In genomic region chr19:36142046-36142445, GRCh38 we compare ENCODE assay signal across 15 cellular contexts. TPM values are rescaled to one million over a fixed set of nuclear protein-coding genes. Genes with fewer than 3 reads are reported as not detected.
A peak's percentile ranks its signal among the peaks of the same experiment; 100 is the strongest.
DNase-seq lines count a peak whose midpoint lies in the region; ATAC-seq, FAIRE-seq and TF ChIP-seq lines count a peak whose summit lies in the region.
"Had no signal": no experiment of that assay in that cellular context is flagged by ENCODE, and none has a peak within 500 bp of the region (broad histone marks: within the 10 kb centered on the region; RNA-seq: fewer than 3 reads in every experiment).

No MANE protein-coding gene starts in this region.

- H3K36me3 Mint-ChIP-seq in activated naive CD4-positive, alpha-beta T cell treated with anti-CD3 and anti-CD28 coated beads, Interleukin-2, amount 50 U/mL, for 72 hours = peaks cover 31 to 35% of the 10 kb centered on the region in 2 donors
- peaks cover 38% of the 10 kb centered on the region for H3K36me3 Mint-ChIP-seq in activated naive CD4-positive, alpha-beta T cell treated with anti-CD3 and anti-CD28 coated beads, Interleukin-2, amount 10 ng/mL, durations not matched to agents 7 days and 5 days
- peaks cover 27% of the 10 kb centered on the region for H3K36me3 Mint-ChIP-seq in activated naive CD8-positive, alpha-beta T cell treated with anti-CD3 and anti-CD28 coated beads, Interleukin-2, amount 10 ng/mL, durations not matched to agents 7 days and 5 days

- H3K9me3 Mint-ChIP-seq in activated naive CD4-positive, alpha-beta T cell treated with anti-CD3 and anti-CD28 coated beads, Interleukin-2, amount 50 U/mL, for 72 hours = peaks cover 4 to 5% of the 10 kb centered on the region in 2 donors
- H3K9me3 Mint-ChIP-seq in activated naive CD4-positive, alpha-beta T cell treated with anti-CD3 and anti-CD28 coated beads, Interleukin-2, amount 10 ng/mL, durations not matched to agents 7 days and 5 days = peaks cover 3% of the 10 kb centered on the region
- H3K9me3 Mint-ChIP-seq in activated naive CD8-positive, alpha-beta T cell treated with anti-CD3 and anti-CD28 coated beads, Interleukin-2, amount 10 ng/mL, durations not matched to agents 7 days and 5 days = no peaks in the 10 kb centered on the region

- H3K4me3 ChIP-seq in keratinocyte (ENCODE audit: control insufficient read depth in 2 of 3, extremely low read depth in 1 of 3, insufficient read depth in 2 of 3, low read depth in 1 of 3, low read length in 3 of 3) (no peak overlapping the region), subcutaneous abdominal adipose tissue (ENCODE audit: low read depth in 1 of 5, low read length in 5 of 5) (no peak overlapping the region)

- H3K4me1 Mint-ChIP-seq in activated naive CD4-positive, alpha-beta T cell treated with anti-CD3 and anti-CD28 coated beads, Interleukin-2, amount 10 ng/mL, durations not matched to agents 7 days and 5 days = peaks cover 29% of the 10 kb centered on the region
- H3K4me1 Mint-ChIP-seq in activated naive CD8-positive, alpha-beta T cell treated with anti-CD3 and anti-CD28 coated beads, Interleukin-2, amount 10 ng/mL, durations not matched to agents 7 days and 5 days = peaks cover 16% of the 10 kb centered on the region

- CTCF ChIA-PET in activated naive CD4-positive, alpha-beta T cell treated with anti-CD3 and anti-CD28 coated beads, Interleukin-2, amount 10 ng/mL, durations not matched to agents 7 days and 5 days (lab: Charles Lee) = no interaction called here

- no peak for DNase-seq in activated naive CD4-positive, alpha-beta T cell treated with anti-CD3 and anti-CD28 coated beads, Interleukin-2, amount 50 U/mL, for 72 hours (ENCODE audit: low spot score in 2 of 2)
- DNase-seq in activated naive CD4-positive, alpha-beta T cell treated with anti-CD3 and anti-CD28 coated beads, Interleukin-2, amount 10 ng/mL, durations not matched to agents 7 days and 5 days = no peak
- no peak for DNase-seq in activated naive CD8-positive, alpha-beta T cell treated with anti-CD3 and anti-CD28 coated beads, Interleukin-2, amount 10 ng/mL, durations not matched to agents 7 days and 5 days
- DNase-seq in keratinocyte (ENCODE audit: low read depth, low spot score) (no peak), NCI-H1694 treated with DMSO at 0.1 percent for 48 hours (lab: John Stamatoyannopoulos, UW) (no peak), SK-N-DZ (ENCODE audit: low spot score) (no peak), posterior vena cava (ENCODE audit: low spot score) (no peak)
- DNase-seq: activated CD4-positive, alpha-beta T cell treated with anti-CD3 and anti-CD28 coated beads, Interleukin-2, amount 50 U/mL, for 1 hour; AML-193; NCI-H446; stimulated activated naive CD8-positive, alpha-beta T cell treated with anti-CD3 and anti-CD28 coated beads, Interleukin-15, Interleukin-2, amounts not matched to agents 100 U/mL and 50 U/mL, for 24 hours had no signal

- peak overlapping the region; percentile 89 for H3K4me2 ChIP-seq in keratinocyte (ENCODE audit: control insufficient read depth, extremely low read depth, insufficient read depth, low read depth, low read length)

- H3K9me3 ChIP-seq in keratinocyte (ENCODE audit: control insufficient read depth, low read depth, low read length) (no peaks in the 10 kb centered on the region), subcutaneous abdominal adipose tissue (ENCODE audit: control insufficient read depth in 5 of 5, low read length in 5 of 5) (no peaks in the 10 kb centered on the region)

- dilution Hi-C loops in keratinocyte (cut with MboI; ENCODE audit: extremely low pct_ligation_motif_present, low sequenced_read_pairs) = no loop called here

- FAIRE-seq in keratinocyte (lab: Jason Lieb, UNC) = no peak
- FAIRE-seq: H54 had no signal

- H3K36me3 ChIP-seq in keratinocyte (ENCODE audit: control insufficient read depth in 2 of 2, extremely low read depth in 1 of 2, insufficient read depth in 2 of 2, low read length in 2 of 2) (peaks cover 29 to 37% of the 10 kb centered on the region in 2 experiments), subcutaneous abdominal adipose tissue (ENCODE audit: control insufficient read depth in 5 of 5, insufficient read depth in 5 of 5, low read length in 5 of 5) (peaks cover 4 to 45% (median 43%) of the 10 kb centered on the region in 5 donors)

- no peaks in the 10 kb centered on the region for H3K27me3 Mint-ChIP-seq in activated naive CD4-positive, alpha-beta T cell treated with anti-CD3 and anti-CD28 coated beads, Interleukin-2, amount 10 ng/mL, durations not matched to agents 7 days and 5 days
- H3K27me3 Mint-ChIP-seq in activated naive CD8-positive, alpha-beta T cell treated with anti-CD3 and anti-CD28 coated beads, Interleukin-2, amount 10 ng/mL, durations not matched to agents 7 days and 5 days = no peaks in the 10 kb centered on the region

- H3K9ac ChIP-seq in keratinocyte (ENCODE audit: control insufficient read depth, extremely low read depth, insufficient read depth, low read length) (no peak overlapping the region), subcutaneous abdominal adipose tissue (ENCODE audit: low read length in 5 of 5) (no peak overlapping the region)

- H2AFZ ChIP-seq in keratinocyte (ENCODE audit: control insufficient read depth, low read length) = no peak overlapping the region

- no peak for TF ChIP-seq CTCF in keratinocyte (optimal IDR thresholded peaks at IDR 0.05 in 1 of 3, IDR thresholded peaks at IDR 0.05 in 1 of 3, conservative IDR thresholded peaks at IDR 0.05 in 1 of 3; ENCODE audit: extremely low read depth in 1 of 3, insufficient read depth in 2 of 3, low read length in 3 of 3)

- intact Hi-C loops in posterior vena cava (cut with DNase I) = no loop called here

- POLR2A ChIA-PET in activated naive CD8-positive, alpha-beta T cell treated with anti-CD3 and anti-CD28 coated beads, Interleukin-2, amount 10 ng/mL, durations not matched to agents 7 days and 5 days (lab: Charles Lee) = no interaction called here

- ATAC-seq in activated naive CD4-positive, alpha-beta T cell treated with anti-CD3 and anti-CD28 coated beads, Interleukin-2, amount 50 U/mL, for 72 hours = no peak
- no peak for ATAC-seq in activated naive CD8-positive, alpha-beta T cell treated with anti-CD3 and anti-CD28 coated beads, Interleukin-2, amount 10 ng/mL, durations not matched to agents 7 days and 5 days (ENCODE audit: low read depth)
- ATAC-seq: stimulated activated naive CD8-positive, alpha-beta T cell treated with anti-CD3 and anti-CD28 coated beads, Interleukin-15, Interleukin-2, amounts not matched to agents 100 U/mL and 50 U/mL, for 24 hours had no signal

- no peak overlapping the region for H3K4me3 Mint-ChIP-seq in activated naive CD4-positive, alpha-beta T cell treated with anti-CD3 and anti-CD28 coated beads, Interleukin-2, amount 10 ng/mL, durations not matched to agents 7 days and 5 days
- peak overlapping the region; percentile 84 for H3K4me3 Mint-ChIP-seq in activated naive CD8-positive, alpha-beta T cell treated with anti-CD3 and anti-CD28 coated beads, Interleukin-2, amount 10 ng/mL, durations not matched to agents 7 days and 5 days

- H3K4me1 ChIP-seq in keratinocyte (ENCODE audit: control insufficient read depth, extremely low read depth, insufficient read depth, low read length) (peaks cover 15% of the 10 kb centered on the region), subcutaneous abdominal adipose tissue (ENCODE audit: control insufficient read depth in 5 of 5, insufficient read depth in 5 of 5, low read length in 5 of 5) (peaks cover 0 to 22% (median 17%) of the 10 kb centered on the region in 5 donors)

- H3K27ac ChIP-seq in keratinocyte (ENCODE audit: control insufficient read depth, insufficient read depth, low read length) (no peak overlapping the region), subcutaneous abdominal adipose tissue (ENCODE audit: low read depth, low read length) (peak overlapping the region; percentile 57)

- peak overlapping the region; percentile 95 for H3K27ac Mint-ChIP-seq in activated naive CD4-positive, alpha-beta T cell treated with anti-CD3 and anti-CD28 coated beads, Interleukin-2, amount 50 U/mL, for 72 hours
- no peak overlapping the region for H3K27ac Mint-ChIP-seq in activated naive CD4-positive, alpha-beta T cell treated with anti-CD3 and anti-CD28 coated beads, Interleukin-2, amount 10 ng/mL, durations not matched to agents 7 days and 5 days
- H3K27ac Mint-ChIP-seq in activated naive CD8-positive, alpha-beta T cell treated with anti-CD3 and anti-CD28 coated beads, Interleukin-2, amount 10 ng/mL, durations not matched to agents 7 days and 5 days = peak overlapping the region; percentile 57

- H3K27me3 ChIP-seq in keratinocyte (ENCODE audit: control insufficient read depth, extremely low read depth, insufficient read depth, low read length) (no peaks in the 10 kb centered on the region), subcutaneous abdominal adipose tissue (ENCODE audit: control insufficient read depth in 5 of 5, insufficient read depth in 4 of 5, low read length in 5 of 5) (no peaks in the 10 kb centered on the region)

- H3K9me1 ChIP-seq in keratinocyte (ENCODE audit: control insufficient read depth, extremely low read depth, insufficient read depth, low read length) = peaks cover 2% of the 10 kb centered on the region

- H3K79me2 ChIP-seq in keratinocyte (ENCODE audit: control insufficient read depth, insufficient read depth, low read length) = peaks cover 22% of the 10 kb centered on the region

- peaks cover 8% of the 10 kb centered on the region for H4K20me1 ChIP-seq in keratinocyte (ENCODE audit: control insufficient read depth, extremely low read depth, insufficient read depth, low read length)

RNA-seq across cellular contexts. Expression of gene CAPNS1, which starts 2.2 kb away (rescaled TPM):
- total RNA-seq in activated naive CD4-positive, alpha-beta T cell treated with anti-CD3 and anti-CD28 coated beads, Interleukin-2, amount 50 U/mL, for 72 hours = 100 to 1,000 TPM; 234 to 377 TPM
- total RNA-seq in activated naive CD8-positive, alpha-beta T cell treated with anti-CD3 and anti-CD28 coated beads, Interleukin-2, amount 10 ng/mL, durations not matched to agents 7 days and 5 days = 100 to 1,000 TPM; 400 to 405 TPM
- 778 to 884 TPM (median 832 TPM) in 3 replicates for polyA plus RNA-seq in keratinocyte
- 277 TPM for polyA plus RNA-seq in keratinocyte (2011; ENCODE audit: low read depth)
- 503 and 570 TPM in 2 replicates for polyA plus RNA-seq in keratinocyte (2011; cell fraction: cytosol; rRNA removed)
- polyA plus RNA-seq in keratinocyte (2011; cell fraction: nucleus; rRNA removed) = 320 and 355 TPM in 2 replicates
- polyA plus RNA-seq in keratinocyte (2012; ENCODE audit: low replicate concordance) = 573 and 1,064 TPM in 2 replicates
- 875 to 1,429 TPM (median 940 TPM) in 3 replicates for polyA minus RNA-seq in keratinocyte
- 664 TPM for polyA minus RNA-seq in keratinocyte (2011; cell fraction: cytosol; rRNA and poly(A)+ RNA removed)
- polyA minus RNA-seq in keratinocyte (2011; cell fraction: nucleus; rRNA and poly(A)+ RNA removed) = 173 and 211 TPM in 2 replicates
- 156 and 192 TPM in 2 replicates for polyA plus RNA-seq in SK-N-DZ (2014; cell fraction: cytosol; rRNA removed)
- 46.4 and 72.4 TPM in 2 replicates for polyA plus RNA-seq in SK-N-DZ (2014; cell fraction: nucleus; rRNA removed)
- 100 to 1,000 TPM; 586 to 597 TPM for total RNA-seq in posterior vena cava

RNA-seq across cellular contexts. Expression of gene COX7A1, which starts 10.2 kb away (rescaled TPM):
- not detected for total RNA-seq in activated naive CD4-positive, alpha-beta T cell treated with anti-CD3 and anti-CD28 coated beads, Interleukin-2, amount 50 U/mL, for 72 hours
- not detected for total RNA-seq in activated naive CD8-positive, alpha-beta T cell treated with anti-CD3 and anti-CD28 coated beads, Interleukin-2, amount 10 ng/mL, durations not matched to agents 7 days and 5 days
- polyA plus RNA-seq in keratinocyte = 1.6 to 7.1 TPM (median 2.6 TPM) in 3 replicates
- polyA plus RNA-seq in keratinocyte (2011; ENCODE audit: low read depth) = 3.0 TPM
- 3.3 and 49.1 TPM in 2 replicates for polyA plus RNA-seq in keratinocyte (2011; cell fraction: cytosol; rRNA removed)
- 0.53 and 1.0 TPM in 2 replicates for polyA plus RNA-seq in keratinocyte (2011; cell fraction: nucleus; rRNA removed)
- polyA plus RNA-seq in keratinocyte (2012; ENCODE audit: low replicate concordance) = 6.5 and 34.7 TPM in 2 replicates
- 0.79 to 2.8 TPM (median 1.8 TPM) in 3 replicates for polyA minus RNA-seq in keratinocyte
- polyA minus RNA-seq in keratinocyte (2011; cell fraction: cytosol; rRNA and poly(A)+ RNA removed) = 3.6 TPM
- not detected in 2 replicates for polyA minus RNA-seq in keratinocyte (2011; cell fraction: nucleus; rRNA and poly(A)+ RNA removed)
- polyA plus RNA-seq in SK-N-DZ (2014; cell fraction: cytosol; rRNA removed) = not detected in 2 replicates
- polyA plus RNA-seq in SK-N-DZ (2014; cell fraction: nucleus; rRNA removed) = not detected in 2 replicates
- 100 to 1,000 TPM; 232 to 242 TPM for total RNA-seq in posterior vena cava
- total RNA-seq: SK-MEL-5 had no signal

RNA-seq across cellular contexts. Expression of gene TBCB, which starts 26.8 kb away (rescaled TPM):
- total RNA-seq in activated naive CD4-positive, alpha-beta T cell treated with anti-CD3 and anti-CD28 coated beads, Interleukin-2, amount 50 U/mL, for 72 hours = 100 to 1,000 TPM in 1 of 2 donors, 10 to 100 TPM in 1; 94.4 to 107 TPM
- total RNA-seq in activated naive CD8-positive, alpha-beta T cell treated with anti-CD3 and anti-CD28 coated beads, Interleukin-2, amount 10 ng/mL, durations not matched to agents 7 days and 5 days = 100 to 1,000 TPM; 150 to 152 TPM
- polyA plus RNA-seq in keratinocyte = 179 to 193 TPM (median 183 TPM) in 3 replicates
- 27.1 TPM for polyA plus RNA-seq in keratinocyte (2011; ENCODE audit: low read depth)
- 189 and 218 TPM in 2 replicates for polyA plus RNA-seq in keratinocyte (2011; cell fraction: cytosol; rRNA removed)
- 129 and 137 TPM in 2 replicates for polyA plus RNA-seq in keratinocyte (2011; cell fraction: nucleus; rRNA removed)
- 150 and 230 TPM in 2 replicates for polyA plus RNA-seq in keratinocyte (2012; ENCODE audit: low replicate concordance)
- polyA minus RNA-seq in keratinocyte = 111 to 205 TPM (median 156 TPM) in 3 replicates
- 167 TPM for polyA minus RNA-seq in keratinocyte (2011; cell fraction: cytosol; rRNA and poly(A)+ RNA removed)
- 27.0 and 37.3 TPM in 2 replicates for polyA minus RNA-seq in keratinocyte (2011; cell fraction: nucleus; rRNA and poly(A)+ RNA removed)
- 281 and 357 TPM in 2 replicates for polyA plus RNA-seq in SK-N-DZ (2014; cell fraction: cytosol; rRNA removed)
- polyA plus RNA-seq in SK-N-DZ (2014; cell fraction: nucleus; rRNA removed) = 171 and 185 TPM in 2 replicates
- total RNA-seq in posterior vena cava = 100 to 1,000 TPM; 133 to 141 TPM

RNA-seq across cellular contexts. Expression of gene POLR2I, which starts 27.4 kb away (rescaled TPM):
- total RNA-seq in activated naive CD4-positive, alpha-beta T cell treated with anti-CD3 and anti-CD28 coated beads, Interleukin-2, amount 50 U/mL, for 72 hours = 10 to 100 TPM; 39.1 to 66.3 TPM
- total RNA-seq in activated naive CD8-positive, alpha-beta T cell treated with anti-CD3 and anti-CD28 coated beads, Interleukin-2, amount 10 ng/mL, durations not matched to agents 7 days and 5 days = 10 to 100 TPM; 46.1 to 49.8 TPM
- 31.3 to 63.2 TPM (median 34.3 TPM) in 3 replicates for polyA plus RNA-seq in keratinocyte
- polyA plus RNA-seq in keratinocyte (2011; ENCODE audit: low read depth) = 70.3 TPM
- 43.2 and 86.9 TPM in 2 replicates for polyA plus RNA-seq in keratinocyte (2011; cell fraction: cytosol; rRNA removed)
- polyA plus RNA-seq in keratinocyte (2011; cell fraction: nucleus; rRNA removed) = 12.1 and 14.1 TPM in 2 replicates
- polyA plus RNA-seq in keratinocyte (2012; ENCODE audit: low replicate concordance) = 130 and 164 TPM in 2 replicates
- polyA minus RNA-seq in keratinocyte = 90.8 to 122 TPM (median 105 TPM) in 3 replicates
- polyA minus RNA-seq in keratinocyte (2011; cell fraction: cytosol; rRNA and poly(A)+ RNA removed) = 149 TPM
- 15.4 and 17.1 TPM in 2 replicates for polyA minus RNA-seq in keratinocyte (2011; cell fraction: nucleus; rRNA and poly(A)+ RNA removed)
- polyA plus RNA-seq in SK-N-DZ (2014; cell fraction: cytosol; rRNA removed) = 99.7 and 132 TPM in 2 replicates
- polyA plus RNA-seq in SK-N-DZ (2014; cell fraction: nucleus; rRNA removed) = 56.2 and 91.9 TPM in 2 replicates
- total RNA-seq in posterior vena cava = 10 to 100 TPM; 43.9 to 47.6 TPM

RNA-seq across cellular contexts. Expression of gene OVOL3, which starts 31.1 kb away (rescaled TPM):
- total RNA-seq in activated naive CD4-positive, alpha-beta T cell treated with anti-CD3 and anti-CD28 coated beads, Interleukin-2, amount 50 U/mL, for 72 hours = not detected
- total RNA-seq in activated naive CD8-positive, alpha-beta T cell treated with anti-CD3 and anti-CD28 coated beads, Interleukin-2, amount 10 ng/mL, durations not matched to agents 7 days and 5 days = not detected
- not detected in 3 replicates for polyA plus RNA-seq in keratinocyte
- not detected for polyA plus RNA-seq in keratinocyte (2011; ENCODE audit: low read depth)
- not detected in 2 replicates for polyA plus RNA-seq in keratinocyte (2011; cell fraction: cytosol; rRNA removed)
- not detected in 2 replicates for polyA plus RNA-seq in keratinocyte (2011; cell fraction: nucleus; rRNA removed)
- not detected in 2 replicates for polyA plus RNA-seq in keratinocyte (2012; ENCODE audit: low replicate concordance)
- not detected in 3 replicates for polyA minus RNA-seq in keratinocyte
- polyA minus RNA-seq in keratinocyte (2011; cell fraction: cytosol; rRNA and poly(A)+ RNA removed) = not detected
- not detected in 2 replicates for polyA minus RNA-seq in keratinocyte (2011; cell fraction: nucleus; rRNA and poly(A)+ RNA removed)
- polyA plus RNA-seq in SK-N-DZ (2014; cell fraction: cytosol; rRNA removed) = 0.30 TPM in 1 of 2 replicates, not detected in the other
- 0.71 TPM in 1 of 2 replicates, not detected in the other for polyA plus RNA-seq in SK-N-DZ (2014; cell fraction: nucleus; rRNA removed)
- not detected for total RNA-seq in posterior vena cava
- total RNA-seq: SK-MEL-5 had no signal
- polyA plus RNA-seq: adipose tissue had no signal

Comparison
In these comparisons a context has a peak if more than half of its experiments do, and no peak if none do; other contexts are left out.
1. RNA of gene COX7A1, which starts 10.2 kb away (total RNA-seq): 232 to 242 TPM in posterior vena cava; not detected in activated naive CD4-positive, alpha-beta T cell treated with anti-CD3 and anti-CD28 coated beads, Interleukin-2, amount 50 U/mL, for 72 hours and not detected in activated naive CD8-positive, alpha-beta T cell treated with anti-CD3 and anti-CD28 coated beads, Interleukin-2, amount 10 ng/mL, durations not matched to agents 7 days and 5 days; every median in the first group is over 100 times any median in the second.